ENCODE assay signal across 10 cellular contexts in the genomic region with DNA sequence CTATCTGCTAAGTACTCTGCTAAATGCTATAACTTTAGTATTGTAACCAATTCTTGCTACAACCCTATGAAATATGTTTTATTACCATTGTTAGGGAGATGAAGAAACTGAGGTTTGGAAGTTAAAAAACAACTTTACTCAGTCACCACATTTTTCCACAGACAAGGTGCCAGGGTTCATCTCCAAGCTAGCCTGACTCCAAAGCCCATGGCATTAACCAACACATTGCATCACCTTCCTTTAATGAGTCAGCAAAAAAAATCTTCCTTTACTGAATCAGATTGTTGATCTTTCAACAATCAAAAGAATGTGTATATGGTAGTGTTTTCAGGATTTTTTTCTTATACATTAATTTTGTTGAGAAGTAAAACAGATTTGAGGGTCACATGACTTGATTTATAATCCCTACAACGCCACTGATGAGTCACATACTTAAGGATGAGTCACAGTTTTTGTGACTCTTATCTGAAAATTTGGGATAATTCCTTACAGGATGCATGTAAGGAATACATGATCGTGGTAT. TPM values are rescaled to one million over a fixed set of nuclear protein-coding genes. Genes with fewer than 3 reads are reported as not detected.
DNase-seq lines count a peak whose midpoint lies in the region; TF ChIP-seq lines count a peak whose summit lies in the region.
"Had no signal": no experiment of that assay in that cellular context is flagged by ENCODE, and none has a peak within 500 bp of the region (broad histone marks: within the 10 kb centered on the region; RNA-seq: fewer than 3 reads in every experiment).

No MANE protein-coding gene starts in this region.

- H3K27ac Mint-ChIP-seq in immature natural killer cell = no peak overlapping the region

- H3K36me3 Mint-ChIP-seq in immature natural killer cell = peaks cover 9 to 19% (median 11%) of the 10 kb centered on the region in 3 donors
- H3K36me3 Mint-ChIP-seq: brain had no signal

- H3K4me3 Mint-ChIP-seq in immature natural killer cell = no peak overlapping the region
- H3K4me3 Mint-ChIP-seq: brain had no signal

- H3K27me3 Mint-ChIP-seq in immature natural killer cell (ENCODE audit: low read depth in 3 of 3) = peaks cover 0 to 7% (median 0%) of the 10 kb centered on the region in 3 donors

- no peaks in the 10 kb centered on the region for H3K9me3 Mint-ChIP-seq in immature natural killer cell
- H3K9me3 Mint-ChIP-seq: brain had no signal

- DNase-seq in EL (peak; percentile 52), MG63 (peak; percentile 32), cardiac fibroblast (ENCODE audit: low read depth in 2 of 2) (peak; percentile 62 to 69), myocyte (ENCODE audit: low read depth) (peak; percentile 18), retina (no peak), immature natural killer cell (no peak), ureter (ENCODE audit: low spot score) (no peak), NCI-H2196 treated with DMSO at 0.1 percent for 48 hours (lab: John Stamatoyannopoulos, UW; ENCODE audit: unreplicated experiment) (no peak)
- DNase-seq: NCI-H2029 had no signal

- no peak overlapping the region for H3K4me3 ChIP-seq in MG63
- H3K4me3 ChIP-seq in cardiac fibroblast (replicated peaks in 1 of 2; ENCODE audit: low read depth in 2 of 2, low read length in 2 of 2) = no peak overlapping the region

- H3K27me3 ChIP-seq in MG63 = no peaks in the 10 kb centered on the region

- no peak for TF ChIP-seq CTCF in cardiac fibroblast (IDR thresholded peaks at IDR 0.05; ENCODE audit: low read depth, low read length)

- H3K9me3 ChIP-seq in MG63 = no peaks in the 10 kb centered on the region

- peaks cover 41 to 59% of the 10 kb centered on the region in 2 donors for H3K4me1 Mint-ChIP-seq in immature natural killer cell
- H3K4me1 Mint-ChIP-seq: brain had no signal

- no peaks in the 10 kb centered on the region for H3K36me3 ChIP-seq in MG63

RNA-seq across cellular contexts. Expression of gene MAN1A1, which starts 41.5 kb away (rescaled TPM):
- total RNA-seq in MG63 (2014; rRNA removed; shearing (Covaris generic); ENCODE audit: low replicate concordance) = 14.2 and 29.6 TPM in 2 replicates
- 17.7 and 18.7 TPM in 2 replicates for total RNA-seq in myocyte
- polyA plus RNA-seq in myocyte (2012) = 5.9 TPM
- polyA plus RNA-seq in immature natural killer cell = 10 to 100 TPM; 33.9 to 64.9 (median 56.7) TPM
- 56.8 TPM for total RNA-seq in ureter

Comparison
In these comparisons a context has a peak if more than half of its experiments do, and no peak if none do; other contexts are left out.
1. DNase-seq: peak in EL (single experiment), MG63 (single experiment), cardiac fibroblast (2 of 2) and myocyte (single experiment); none in retina (single experiment), immature natural killer cell (0 of 3), ureter (single experiment) and NCI-H2196 treated with DMSO at 0.1 percent for 48 hours (single experiment).